1 cellular context compared by ENCODE assay signal in the genomic region with DNA sequence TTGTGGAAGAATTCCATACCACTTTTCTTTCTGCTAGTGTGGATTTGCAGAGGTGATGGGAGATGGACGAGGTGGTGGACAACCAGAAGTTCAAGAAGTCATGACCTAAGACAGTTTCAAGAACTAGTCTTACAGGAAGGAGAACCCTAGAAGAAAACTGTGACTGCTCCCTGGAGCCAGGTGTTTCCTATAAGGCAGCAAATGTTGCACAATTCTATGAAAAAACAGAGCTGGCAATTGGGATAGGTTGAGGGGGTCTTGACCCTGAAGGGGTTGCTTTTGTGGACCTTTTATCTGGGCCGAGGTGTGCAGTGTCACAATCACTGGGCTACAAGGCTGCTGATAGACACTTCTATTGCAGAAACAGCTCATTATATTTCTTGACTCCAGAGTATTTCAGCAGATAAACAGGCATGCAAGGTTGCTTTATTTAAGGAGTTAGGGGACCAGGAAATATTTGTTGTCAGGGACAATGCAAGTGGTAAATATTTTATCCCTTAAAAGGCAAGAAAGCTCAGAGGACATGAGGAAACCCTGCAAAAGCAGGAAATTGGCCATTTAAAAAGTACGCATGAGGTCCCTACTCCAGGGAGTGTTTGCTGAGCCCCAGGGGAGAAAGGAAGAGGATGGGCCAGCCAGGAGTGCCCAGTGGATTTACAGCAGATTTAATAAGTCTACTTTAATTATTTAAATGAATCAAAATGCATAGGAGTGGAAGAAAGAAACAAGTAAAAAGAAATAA.
TF ChIP-seq lines count a peak whose summit lies in the region.

No MANE protein-coding gene starts in this region.

TF ChIP-seq in H1, 55 proteins besides CTCF, POLR2A, EP300 and RAD21:
- TF ChIP-seq SRF (IDR thresholded peaks at IDR 0.05; ENCODE audit: low read depth, low read length) (peak; percentile 68), SIX5 (IDR thresholded peaks at IDR 0.05; ENCODE audit: low read depth, low read length) (no peak), CEBPB (IDR thresholded peaks at IDR 0.05; ENCODE audit: low read depth, low read length) (peak; percentile 36; the same call in 1 of the 2 replicates)
